ENCODE assay signal across 8 cellular contexts in the genomic region with DNA sequence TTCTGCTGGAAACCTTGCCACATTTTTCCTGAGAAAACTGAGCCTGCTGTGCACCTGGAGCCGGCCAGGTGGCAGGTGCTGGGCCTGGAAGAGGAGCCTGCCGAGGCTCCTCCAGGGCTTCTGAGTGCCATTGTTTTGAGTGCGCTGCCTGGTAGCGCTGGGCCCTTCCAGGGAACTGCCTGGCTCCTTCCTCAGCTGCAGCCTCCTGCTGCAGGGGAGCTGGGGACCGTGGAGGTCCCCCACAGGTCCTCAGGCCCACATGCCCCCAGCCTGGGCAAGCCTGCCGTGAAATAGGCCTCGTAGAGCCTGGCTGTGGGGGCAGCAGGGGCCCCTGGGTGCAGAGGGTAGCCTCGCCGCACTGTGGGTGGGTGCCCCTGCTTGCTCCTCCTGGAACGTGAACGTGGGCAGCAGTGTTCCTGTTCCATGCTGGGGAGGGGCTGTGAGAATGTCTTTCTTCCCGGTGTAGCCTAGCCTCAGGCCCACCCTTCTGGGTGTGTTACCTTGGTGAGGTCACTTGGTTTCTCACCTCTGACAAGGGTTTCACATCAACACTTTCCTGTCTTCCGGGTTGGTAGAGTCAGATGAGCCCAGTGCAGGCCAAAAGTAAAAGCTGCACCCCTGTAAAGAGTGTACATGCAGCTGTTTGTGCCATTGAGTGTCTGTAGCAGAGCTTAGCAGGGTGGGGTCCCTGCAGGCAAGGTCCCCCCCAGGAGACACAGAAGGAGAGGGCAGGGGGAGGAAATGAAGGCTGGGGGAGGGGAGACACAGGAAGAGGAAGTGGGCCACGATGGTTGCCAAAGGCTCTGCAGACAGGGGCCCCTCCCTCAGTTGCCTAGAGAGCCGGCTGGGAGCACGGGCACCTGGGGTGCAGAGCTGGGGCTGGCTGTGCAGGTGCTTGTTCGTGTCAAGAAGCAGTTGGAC. TPM values are rescaled to one million over a fixed set of nuclear protein-coding genes. Genes with fewer than 3 reads are reported as not detected.
DNase-seq lines count a peak whose midpoint lies in the region; ATAC-seq and TF ChIP-seq lines count a peak whose summit lies in the region.

No MANE protein-coding gene starts in this region.

- ATAC-seq in GM21529 (IDR thresholded peaks at IDR 0.05; ENCODE audit: unreplicated experiment) (peak; percentile 65), left lobe of liver (no peak)

- peak; percentile 83 for DNase-seq in KBM-7
- peak; percentile 89 for DNase-seq in SKM-1 (lab: John Stamatoyannopoulos, UW; ENCODE audit: unreplicated experiment)
- DNase-seq in adipocyte (ENCODE audit: low read depth): no peak
- DNase-seq in left lobe of liver (ENCODE audit: low spot score): no peak
- DNase-seq in HK-2 (ENCODE audit: unreplicated experiment): no peak

- H3K27me3 ChIP-seq in adipocyte (replicated peaks; ENCODE audit: control insufficient read depth, insufficient read depth, low read length) (no peaks in the 10 kb centered on the region), mucosa of rectum (ENCODE audit: control insufficient read depth in 2 of 2, insufficient read depth in 2 of 2, low read length in 2 of 2) (no peaks in the 10 kb centered on the region)

- H3K9ac ChIP-seq in adipocyte (ENCODE audit: low read length) (peak overlapping the region; percentile 39), mucosa of rectum (ENCODE audit: low read depth in 1 of 2, low read length in 2 of 2) (peak overlapping the region; percentile 80 to 81)

- H3K36me3 ChIP-seq in adipocyte (ENCODE audit: control insufficient read depth, insufficient read depth, low read length, severe bottlenecking): peaks cover 5% of the 10 kb centered on the region
- peaks cover 4 to 6% of the 10 kb centered on the region in 2 donors for H3K36me3 ChIP-seq in mucosa of rectum (ENCODE audit: control insufficient read depth in 2 of 2, insufficient read depth in 2 of 2, low read length in 2 of 2)

- H3K9me3 ChIP-seq in adipocyte (ENCODE audit: control insufficient read depth, low read length) (no peaks in the 10 kb centered on the region), mucosa of rectum (ENCODE audit: control insufficient read depth in 2 of 2, low read length in 2 of 2) (no peaks in the 10 kb centered on the region)

- peaks cover 70% of the 10 kb centered on the region for H3K4me1 ChIP-seq in adipocyte (ENCODE audit: control insufficient read depth, insufficient read depth, low read length)
- peaks cover 73 to 87% of the 10 kb centered on the region in 2 donors for H3K4me1 ChIP-seq in mucosa of rectum (ENCODE audit: control insufficient read depth in 2 of 2, insufficient read depth in 2 of 2, low read length in 2 of 2)

- H3K4me3 ChIP-seq in adipocyte (ENCODE audit: low read length) (no peak overlapping the region), mucosa of rectum (ENCODE audit: low read length in 2 of 2) (peak overlapping the region; percentile 20 to 27)

- H3K27ac ChIP-seq in mucosa of rectum (ENCODE audit: low read depth in 2 of 2, low read length in 2 of 2): peak overlapping the region; percentile 95 to 97

- peak; percentile 21 for TF ChIP-seq POLR2A in GM10847 (IDR thresholded peaks at IDR 0.05; ENCODE audit: extremely low read depth, insufficient read length)

- in situ Hi-C loops in KBM-7 (cut with MboI; ENCODE audit: low pct_unique_long_range_greater_than_20kb, low sequenced_read_pairs): no loop called here

RNA-seq across cellular contexts. Expression of a gene that starts 34.5 kb away (rescaled TPM):
- total RNA-seq in left lobe of liver: 91.9 TPM

Comparison
In these comparisons a context has a peak if more than half of its experiments do, and no peak if none do; other contexts are left out.
1. DNase-seq: peak in KBM-7 (single experiment) and SKM-1 (single experiment); none in adipocyte (single experiment), left lobe of liver (single experiment) and HK-2 (single experiment).